8 cellular contexts compared by ENCODE assay signal in the genomic region with DNA sequence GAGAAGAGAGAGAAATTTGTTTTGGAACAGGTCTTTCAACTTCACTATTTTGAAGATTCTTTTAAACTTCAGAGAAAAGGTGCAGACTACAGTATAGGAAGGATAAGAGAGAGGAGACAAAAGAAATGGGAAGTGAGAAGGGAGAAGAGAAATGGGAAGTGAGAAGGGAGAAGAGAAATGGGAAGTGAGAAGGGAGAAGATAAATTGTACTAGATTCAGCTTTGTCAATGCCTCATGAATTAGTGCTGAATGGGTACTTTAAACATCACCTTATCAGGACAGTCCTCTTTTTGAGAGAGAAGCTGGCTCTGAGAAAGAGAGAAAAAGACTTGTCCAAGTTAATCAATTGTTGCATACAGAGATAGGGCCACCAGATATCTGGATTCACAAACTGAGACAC. TPM values are rescaled to one million over a fixed set of nuclear protein-coding genes. Genes with fewer than 3 reads are reported as not detected.
DNase-seq lines count a peak whose midpoint lies in the region; ATAC-seq and TF ChIP-seq lines count a peak whose summit lies in the region.

No MANE protein-coding gene starts in this region.

- H3K27me3 ChIP-seq in PC-3 (ENCODE audit: low read length) = no peaks in the 10 kb centered on the region

- H3K4me3 Mint-ChIP-seq in activated naive CD4-positive, alpha-beta T cell treated with anti-CD3 and anti-CD28 coated beads, Interleukin-2, amount 50 U/mL, for 24 hours = peak overlapping the region; percentile 47
- H3K4me3 Mint-ChIP-seq in glutamatergic neuron (ENCODE audit: unreplicated experiment) = peak overlapping the region; percentile 84
- H3K4me3 Mint-ChIP-seq in stimulated activated naive B cell treated with anti-CD40 and anti-IgM and Interleukin-4, amounts not matched to agents 10 μg/mL and 1 μg/mL and 100 μg/mL, for 72 hours = peak overlapping the region; percentile 54 to 79

- POLR2A ChIA-PET in PC-3 (lab: Charles Lee; ENCODE audit: unreplicated experiment) = interaction anchor here (0.5 kb wide), 1 partner anchor 404 kb away, joined by 3 read pairs; no protein-coding TSS in a partner anchor

- no TSS peak for BruUV-seq in PC-3 (replicated peaks; lab: Mats Ljungman, UMichigan)

- H3K79me2 ChIP-seq in PC-3 (ENCODE audit: low read length) = no peaks in the 10 kb centered on the region

- no peak overlapping the region for H3K27ac ChIP-seq in PC-3 (ENCODE audit: low read length)

- peaks cover 40% of the 10 kb centered on the region for H3K27me3 Mint-ChIP-seq in activated naive CD4-positive, alpha-beta T cell treated with anti-CD3 and anti-CD28 coated beads, Interleukin-2, amount 50 U/mL, for 24 hours
- peaks cover 6% of the 10 kb centered on the region for H3K27me3 Mint-ChIP-seq in glutamatergic neuron (ENCODE audit: unreplicated experiment)
- peaks cover 47 to 63% of the 10 kb centered on the region in 2 donors for H3K27me3 Mint-ChIP-seq in stimulated activated naive B cell treated with anti-CD40 and anti-IgM and Interleukin-4, amounts not matched to agents 10 μg/mL and 1 μg/mL and 100 μg/mL, for 72 hours

- intact Hi-C loops in PC-3 (cut with micrococcal nuclease) = loop anchor here (1.0 to 5.0 kb wide), 3 partner anchors 102 to 208 kb away; no protein-coding TSS in a partner anchor

- H3K9ac ChIP-seq in PC-3 (ENCODE audit: low read length) = no peak overlapping the region

- no peaks in the 10 kb centered on the region for H3K36me3 Mint-ChIP-seq in activated naive CD4-positive, alpha-beta T cell treated with anti-CD3 and anti-CD28 coated beads, Interleukin-2, amount 50 U/mL, for 24 hours
- H3K36me3 Mint-ChIP-seq in glutamatergic neuron (ENCODE audit: unreplicated experiment) = no peaks in the 10 kb centered on the region
- H3K36me3 Mint-ChIP-seq in stimulated activated naive B cell treated with anti-CD40 and anti-IgM and Interleukin-4, amounts not matched to agents 10 μg/mL and 1 μg/mL and 100 μg/mL, for 72 hours = peaks cover 0 to 3% of the 10 kb centered on the region in 2 donors

- H3K9me3 Mint-ChIP-seq in activated naive CD4-positive, alpha-beta T cell treated with anti-CD3 and anti-CD28 coated beads, Interleukin-2, amount 50 U/mL, for 24 hours = no peaks in the 10 kb centered on the region
- H3K9me3 Mint-ChIP-seq in glutamatergic neuron (ENCODE audit: unreplicated experiment) = no peaks in the 10 kb centered on the region
- H3K9me3 Mint-ChIP-seq in stimulated activated naive B cell treated with anti-CD40 and anti-IgM and Interleukin-4, amounts not matched to agents 10 μg/mL and 1 μg/mL and 100 μg/mL, for 72 hours = no peaks in the 10 kb centered on the region

- H4K20me1 ChIP-seq in PC-3 (ENCODE audit: low read length) = no peaks in the 10 kb centered on the region

- peaks cover 7% of the 10 kb centered on the region for H3K4me1 Mint-ChIP-seq in activated naive CD4-positive, alpha-beta T cell treated with anti-CD3 and anti-CD28 coated beads, Interleukin-2, amount 50 U/mL, for 24 hours
- H3K4me1 Mint-ChIP-seq in glutamatergic neuron (ENCODE audit: low read depth, unreplicated experiment) = no peaks in the 10 kb centered on the region
- peaks cover 6 to 17% of the 10 kb centered on the region in 2 donors for H3K4me1 Mint-ChIP-seq in stimulated activated naive B cell treated with anti-CD40 and anti-IgM and Interleukin-4, amounts not matched to agents 10 μg/mL and 1 μg/mL and 100 μg/mL, for 72 hours

- peaks cover 4% of the 10 kb centered on the region for H3K4me1 ChIP-seq in PC-3 (ENCODE audit: insufficient read depth, low read length)

- no peaks in the 10 kb centered on the region for H3K36me3 ChIP-seq in PC-3 (ENCODE audit: low read depth, low read length)

- peak overlapping the region; percentile 94 for H3K4me2 ChIP-seq in PC-3 (ENCODE audit: low read length)

- H3K4me3 ChIP-seq in PC-3 (ENCODE audit: low read length) = peak overlapping the region; percentile 89

- CTCF ChIA-PET in PC-3 (lab: Charles Lee) = interaction anchor here (0.5 to 1.7 kb wide), 4 partner anchors 81 to 264 kb away, joined by 3 to 9 read pairs (median 5); no protein-coding TSS in a partner anchor

- no peak overlapping the region for H3K27ac Mint-ChIP-seq in activated naive CD4-positive, alpha-beta T cell treated with anti-CD3 and anti-CD28 coated beads, Interleukin-2, amount 50 U/mL, for 24 hours
- H3K27ac Mint-ChIP-seq in glutamatergic neuron (ENCODE audit: unreplicated experiment) = no peak overlapping the region
- no peak overlapping the region for H3K27ac Mint-ChIP-seq in stimulated activated naive B cell treated with anti-CD40 and anti-IgM and Interleukin-4, amounts not matched to agents 10 μg/mL and 1 μg/mL and 100 μg/mL, for 72 hours

- H2AFZ ChIP-seq in PC-3 (ENCODE audit: low read length) = peak overlapping the region; percentile 94; the same call in 1 of the 2 replicates

- ATAC-seq in PC-3 (no peak), GM21381 (IDR thresholded peaks at IDR 0.05; ENCODE audit: unreplicated experiment) (no peak)
- ATAC-seq in stimulated activated naive B cell treated with anti-CD40 and anti-IgM and Interleukin-4, amounts not matched to agents 10 μg/mL and 1 μg/mL and 100 μg/mL, for 72 hours (replicated peaks) = peak; percentile 68 to 69

- H3K9me3 ChIP-seq in PC-3 (ENCODE audit: low read length) = no peaks in the 10 kb centered on the region

- DNase-seq in activated naive CD4-positive, alpha-beta T cell (lab: John Stamatoyannopoulos, UW) = no peak
- DNase-seq in PC-3 (no peak), glutamatergic neuron (no peak), NCI-H774 (lab: John Stamatoyannopoulos, UW) (no peak)
- DNase-seq in stimulated activated naive B cell treated with anti-CD40 and anti-IgM and Interleukin-4, amounts not matched to agents 10 μg/mL and 1 μg/mL and 100 μg/mL, for 72 hours = no peak
- DNase-seq in stimulated activated CD4-positive, alpha-beta T cell treated with anti-CD3 and anti-CD28 coated beads, Interleukin-4, amount 100 ng/mL, for 24 hours = no peak

- no peak for TF ChIP-seq CTCF in PC-3 (conservative IDR thresholded peaks at IDR 0.05; ENCODE audit: low read depth, low read length)
- no peak for TF ChIP-seq CTCF in glutamatergic neuron (IDR thresholded peaks at IDR 0.05; ENCODE audit: partially characterized antibody, unreplicated experiment)

- no peaks in the 10 kb centered on the region for H3K9me2 ChIP-seq in PC-3 (replicated peaks; ENCODE audit: low read length)

- H3F3A ChIP-seq in PC-3 (ENCODE audit: low read length, unreplicated experiment) = no peaks in the 10 kb centered on the region

RNA-seq across cellular contexts. Expression of gene P3H2, which starts 1.0 kb away (rescaled TPM):
- total RNA-seq in PC-3 (2014; rRNA removed) = 4.5 and 11.4 TPM in 2 replicates
- 28.6 TPM for total RNA-seq in glutamatergic neuron (ENCODE audit: unreplicated experiment)

Comparison
In these comparisons a context has a peak if more than half of its experiments do, and no peak if none do; other contexts are left out.
1. ATAC-seq: peak in stimulated activated naive B cell treated with anti-CD40 and anti-IgM and Interleukin-4, amounts not matched to agents 10 μg/mL and 1 μg/mL and 100 μg/mL, for 72 hours (2 of 2); none in PC-3 (single experiment) and GM21381 (single experiment).
2. Peak in every context shown above with its lines, with median percentiles within 50 percentile points of each other: H3K4me3 Mint-ChIP-seq.